In the genomic region with DNA sequence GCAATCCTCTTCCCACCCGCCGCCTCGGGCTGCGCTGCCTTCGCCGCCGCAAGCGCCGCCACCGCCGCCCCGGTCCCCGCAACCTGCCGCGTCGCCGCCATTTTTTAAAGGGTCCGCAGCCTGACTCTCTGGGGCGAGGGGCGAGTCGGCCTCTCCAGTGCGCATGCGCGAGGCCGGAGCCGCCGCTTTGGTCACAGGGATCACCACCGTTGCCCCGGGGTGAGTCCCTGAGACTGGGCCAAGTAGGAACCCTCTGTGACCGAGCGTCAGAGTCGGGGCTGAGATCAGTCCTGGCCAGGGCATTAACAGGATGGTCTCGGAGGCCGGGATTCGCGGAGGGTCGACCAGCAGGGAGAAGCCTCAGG, we compare ENCODE assay signal across 11 cellular contexts. TPM values are rescaled to one million over a fixed set of nuclear protein-coding genes. Genes with fewer than 3 reads are reported as not detected.
A peak's percentile ranks its signal among the peaks of the same experiment; 100 is the strongest.
DNase-seq lines count a peak whose midpoint lies in the region; ATAC-seq and TF ChIP-seq lines count a peak whose summit lies in the region.
"Had no signal": no experiment of that assay in that cellular context is flagged by ENCODE, and none has a peak within 500 bp of the region (broad histone marks: within the 10 kb centered on the region; RNA-seq: fewer than 3 reads in every experiment).

No MANE protein-coding gene starts in this region.

- H3K4me3 Mint-ChIP-seq in osteocyte (ENCODE audit: unreplicated experiment), result peak overlapping the region; percentile 58
- H3K4me3 Mint-ChIP-seq: activated B cell treated with CpG ODN at 0.5 μM for 24 hours; CD4-positive, CD25-positive, alpha-beta regulatory T cell had no signal

- ATAC-seq in GM21786 (IDR thresholded peaks at IDR 0.05; ENCODE audit: unreplicated experiment), result no peak

- H3K27me3 ChIP-seq in AG04450 (ENCODE audit: control insufficient read depth, insufficient read depth, low read length) (no peaks in the 10 kb centered on the region), SJCRH30 (no peaks in the 10 kb centered on the region)
- H3K27me3 ChIP-seq: cardiac muscle cell had no signal

- H3K36me3 ChIP-seq in SJCRH30, result no peaks in the 10 kb centered on the region
- H3K36me3 ChIP-seq: cardiac muscle cell had no signal

- H3K9me3 Mint-ChIP-seq in osteocyte (ENCODE audit: unreplicated experiment), result peaks cover 5% of the 10 kb centered on the region
- H3K9me3 Mint-ChIP-seq: activated B cell treated with CpG ODN at 0.5 μM for 24 hours had no signal

- POLR2A ChIA-PET in AG04450 (lab: Yijun Ruan, JAX), result no interaction called here

- DNase-seq in AG04450 (ENCODE audit: low read depth, low spot score) (no peak), NCI-H748 treated with DMSO at 0.1 percent for 48 hours (lab: John Stamatoyannopoulos, UW) (peak; percentile 36), fibroblast of villous mesenchyme (ENCODE audit: low read depth) (no peak), osteocyte (ENCODE audit: extremely low spot score, unreplicated experiment) (no peak), inferior parietal cortex (ENCODE audit: extremely low spot score) (no peak), SJCRH30 (no peak), GOT3 (lab: John Stamatoyannopoulos, UW) (no peak)
- DNase-seq: activated B cell treated with CpG ODN at 0.5 μM for 24 hours; CD4-positive, CD25-positive, alpha-beta regulatory T cell had no signal

- H3K4me1 ChIP-seq in SJCRH30, result no peaks in the 10 kb centered on the region

- H3K27me3 Mint-ChIP-seq in osteocyte (ENCODE audit: unreplicated experiment), result no peaks in the 10 kb centered on the region
- H3K27me3 Mint-ChIP-seq: activated B cell treated with CpG ODN at 0.5 μM for 24 hours; CD4-positive, CD25-positive, alpha-beta regulatory T cell had no signal

- H3K27ac Mint-ChIP-seq in osteocyte (ENCODE audit: unreplicated experiment), result no peak overlapping the region
- H3K27ac Mint-ChIP-seq: activated B cell treated with CpG ODN at 0.5 μM for 24 hours had no signal

- H3K27ac ChIP-seq in AG04450 (ENCODE audit: low read depth, low read length) (no peak overlapping the region), SJCRH30 (no peak overlapping the region)
- H3K27ac ChIP-seq: cardiac muscle cell had no signal

- H3K4me3 ChIP-seq in AG04450 (ENCODE audit: low read depth, low read length) (peak overlapping the region; percentile 25; the same call in 1 of the 2 replicates), fibroblast of villous mesenchyme (ENCODE audit: low read depth, low read length) (peak overlapping the region; percentile 37), SJCRH30 (no peak overlapping the region)
- H3K4me3 ChIP-seq: cardiac muscle cell had no signal

- H3K36me3 Mint-ChIP-seq in osteocyte (ENCODE audit: unreplicated experiment), result peaks cover 6% of the 10 kb centered on the region

- TF ChIP-seq CTCF in AG04450 (IDR thresholded peaks at IDR 0.05; ENCODE audit: low read depth, low read length) (no peak), fibroblast of villous mesenchyme (IDR thresholded peaks at IDR 0.05; ENCODE audit: insufficient read depth, low read depth, low read length) (no peak), osteocyte (IDR thresholded peaks at IDR 0.05) (no peak)

- no peaks in the 10 kb centered on the region for H3K4me1 Mint-ChIP-seq in osteocyte (ENCODE audit: unreplicated experiment)
- H3K4me1 Mint-ChIP-seq: activated B cell treated with CpG ODN at 0.5 μM for 24 hours had no signal

- peaks cover 48% of the 10 kb centered on the region for H3K9me3 ChIP-seq in AG04450 (ENCODE audit: control insufficient read depth, insufficient read depth, low read length)
- H3K9me3 ChIP-seq in SJCRH30 (replicated peaks), result no peaks in the 10 kb centered on the region

- CTCF ChIA-PET in AG04450 (lab: Charles Lee), result no interaction called here

RNA-seq across cellular contexts. Expression of a gene that starts 42.6 kb away (rescaled TPM):
- polyA plus RNA-seq in AG04450 (2011; rRNA removed), result 82.2 and 107 TPM in 2 replicates
- polyA minus RNA-seq in AG04450 (2011; rRNA and poly(A)+ RNA removed), result 49.0 and 78.7 TPM in 2 replicates
- total RNA-seq in fibroblast of villous mesenchyme (59.6 and 85.1 TPM in 2 replicates), osteocyte (66.3 and 70.0 TPM in 2 replicates)
- total RNA-seq in SJCRH30 (2014; rRNA removed; shearing (Covaris generic)), result 182 and 210 TPM in 2 replicates

RNA-seq across cellular contexts. Expression of a gene that starts 43.0 kb away (rescaled TPM):
- 3.3 and 3.4 TPM in 2 replicates for polyA plus RNA-seq in AG04450 (2011; rRNA removed)
- 3.4 and 4.5 TPM in 2 replicates for polyA minus RNA-seq in AG04450 (2011; rRNA and poly(A)+ RNA removed)
- total RNA-seq in fibroblast of villous mesenchyme (1.6 and 4.3 TPM in 2 replicates), osteocyte (6.6 and 7.8 TPM in 2 replicates)
- total RNA-seq in SJCRH30 (2014; rRNA removed; shearing (Covaris generic)), result 4.1 and 5.2 TPM in 2 replicates
